9 cellular contexts compared by ENCODE assay signal in genomic region chr4:31045724-31046318, GRCh38.
DNase-seq lines count a peak whose midpoint lies in the region; ATAC-seq and TF ChIP-seq lines count a peak whose summit lies in the region.
"Had no signal": no experiment of that assay in that cellular context is flagged by ENCODE, and none has a peak within 500 bp of the region (broad histone marks: within the 10 kb centered on the region; RNA-seq: fewer than 3 reads in every experiment).

No MANE protein-coding gene starts in this region.

- ATAC-seq in HG03354 (IDR thresholded peaks at IDR 0.05; ENCODE audit: poor library complexity, severe bottlenecking, unreplicated experiment) (no peak), HG03045 (IDR thresholded peaks at IDR 0.05; ENCODE audit: unreplicated experiment) (no peak)

- H3K27me3 Mint-ChIP-seq in brain, result peaks cover 10% of the 10 kb centered on the region
- no peaks in the 10 kb centered on the region for H3K27me3 Mint-ChIP-seq in activated CD4-positive, alpha-beta memory T cell treated with anti-CD3 and anti-CD28 coated beads, Interleukin-2, amount 10 ng/mL, durations not matched to agents 7 days and 5 days

- DNase-seq in GM12865 (ENCODE audit: low read depth) (peak; percentile 4), NCI-H1417 treated with DMSO at 0.1 percent for 48 hours (lab: John Stamatoyannopoulos, UW) (peak; percentile 25), lung microvascular endothelial cell (ENCODE audit: low read depth in 2 of 2) (peak; percentile 21 to 73), inferior parietal cortex (ENCODE audit: extremely low spot score) (no peak)
- no peak for DNase-seq in activated CD4-positive, alpha-beta memory T cell treated with anti-CD3 and anti-CD28 coated beads, Interleukin-2, amount 10 ng/mL, durations not matched to agents 7 days and 5 days

- POLR2A ChIA-PET in activated CD4-positive, alpha-beta memory T cell treated with anti-CD3 and anti-CD28 coated beads, Interleukin-2, amount 10 ng/mL, durations not matched to agents 7 days and 5 days (lab: Charles Lee), result no interaction called here

- H3K9me3 Mint-ChIP-seq in brain, result peaks cover 0 to 3% (median 0%) of the 10 kb centered on the region in 5 experiments
- H3K9me3 Mint-ChIP-seq in activated CD4-positive, alpha-beta memory T cell treated with anti-CD3 and anti-CD28 coated beads, Interleukin-2, amount 10 ng/mL, durations not matched to agents 7 days and 5 days, result peaks cover 2% of the 10 kb centered on the region

- CTCF ChIA-PET in activated CD4-positive, alpha-beta memory T cell treated with anti-CD3 and anti-CD28 coated beads, Interleukin-2, amount 10 ng/mL, durations not matched to agents 7 days and 5 days (lab: Charles Lee), result no interaction called here

- TF ChIP-seq CTCF in GM12865 (IDR thresholded peaks at IDR 0.05; ENCODE audit: insufficient read depth, low read depth, low read length, missing control alignments) (no peak), brain (conservative IDR thresholded peaks at IDR 0.05) (peak; percentile 52 to 65)

- H3K4me3 Mint-ChIP-seq in brain, result no peak overlapping the region
- no peak overlapping the region for H3K4me3 Mint-ChIP-seq in activated CD4-positive, alpha-beta memory T cell treated with anti-CD3 and anti-CD28 coated beads, Interleukin-2, amount 10 ng/mL, durations not matched to agents 7 days and 5 days

- peaks cover 65% of the 10 kb centered on the region for H3K4me1 Mint-ChIP-seq in brain
- no peaks in the 10 kb centered on the region for H3K4me1 Mint-ChIP-seq in activated CD4-positive, alpha-beta memory T cell treated with anti-CD3 and anti-CD28 coated beads, Interleukin-2, amount 10 ng/mL, durations not matched to agents 7 days and 5 days

- H3K27ac Mint-ChIP-seq in brain, result no peak overlapping the region
- H3K27ac Mint-ChIP-seq in activated CD4-positive, alpha-beta memory T cell treated with anti-CD3 and anti-CD28 coated beads, Interleukin-2, amount 10 ng/mL, durations not matched to agents 7 days and 5 days, result no peak overlapping the region

- no peaks in the 10 kb centered on the region for H3K36me3 Mint-ChIP-seq in brain
- H3K36me3 Mint-ChIP-seq in activated CD4-positive, alpha-beta memory T cell treated with anti-CD3 and anti-CD28 coated beads, Interleukin-2, amount 10 ng/mL, durations not matched to agents 7 days and 5 days (ENCODE audit: low read depth), result no peaks in the 10 kb centered on the region

- H3K4me3 ChIP-seq in GM12865 (ENCODE audit: low read depth, low read length), result no peak overlapping the region
- H3K4me3 ChIP-seq: tibial nerve had no signal

Comparison
In these comparisons a context has a peak if more than half of its experiments do, and no peak if none do; other contexts are left out.
1. DNase-seq: peak in GM12865 (single experiment), NCI-H1417 treated with DMSO at 0.1 percent for 48 hours (single experiment) and lung microvascular endothelial cell (2 of 2); none in inferior parietal cortex (single experiment) and activated CD4-positive, alpha-beta memory T cell treated with anti-CD3 and anti-CD28 coated beads, Interleukin-2, amount 10 ng/mL, durations not matched to agents 7 days and 5 days (single experiment).